In genomic region chr11:101474666-101475065, GRCh38 we compare ENCODE assay signal across 22 cellular contexts.
"Had no signal": no experiment of that assay in that cellular context is flagged by ENCODE, and none has a peak within 500 bp of the region (broad histone marks: within the 10 kb centered on the region; RNA-seq: fewer than 3 reads in every experiment).

No MANE protein-coding gene starts in this region.

- H3K27me3 ChIP-seq: MG63, SJSA1 had no signal

- FAIRE-seq: RCC 7860 had no signal

- H3K4me3 ChIP-seq: MG63, SJSA1, SK-N-MC had no signal

- DNase-seq: KBM-7, MG63, NCI-H1092, NCI-H1105 treated with DMSO at 0.1 percent for 48 hours, NCI-H1436, NCI-H187, NCI-H2029, NCI-H2081 treated with DMSO at 0.1 percent for 48 hours, NCI-H2171, NCI-H226, NCI-H446, NCI-H510A, NCI-H524 treated with DMSO at 0.1 percent for 48 hours, NCI-H69, NCI-H774, Right ventricle myocardium superior, RPMI8226, SIG-M5 had no signal

- H3K36me3 ChIP-seq: MG63, SJSA1 had no signal

- H3K9me3 ChIP-seq: MG63, SJSA1 had no signal

- H3K27ac ChIP-seq: HL-60, SJSA1, SK-N-MC had no signal
